ENCODE assay signal across 8 cellular contexts in the genomic region with DNA sequence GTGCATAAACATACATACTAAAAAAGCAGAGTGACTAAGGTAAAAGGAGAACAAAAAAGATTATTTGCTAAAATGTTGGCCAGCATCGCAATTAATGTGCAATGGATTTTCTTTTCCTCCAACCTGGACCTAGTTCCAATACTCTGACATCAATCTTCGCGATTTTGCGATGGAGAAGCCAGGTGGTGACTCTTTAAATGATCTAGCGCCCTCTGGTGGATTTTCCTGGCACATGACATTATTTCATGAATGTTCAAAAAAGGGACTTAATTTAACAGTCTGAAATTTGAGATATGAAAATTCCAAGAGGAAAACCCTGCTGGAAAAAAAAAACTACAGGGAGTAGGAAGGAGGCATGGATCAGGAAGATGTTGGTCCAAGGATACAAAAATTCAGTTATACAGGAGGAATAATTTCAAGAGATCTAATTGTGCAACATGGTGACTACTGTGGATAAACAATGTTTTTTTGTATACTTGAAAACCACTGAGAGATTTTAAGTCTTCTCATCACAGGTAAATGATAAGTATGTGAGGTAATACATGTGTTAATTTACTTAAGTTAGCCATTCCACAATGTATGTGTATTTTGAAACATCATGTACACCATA. TPM values are rescaled to one million over a fixed set of nuclear protein-coding genes. Genes with fewer than 3 reads are reported as not detected.
DNase-seq lines count a peak whose midpoint lies in the region; ATAC-seq and TF ChIP-seq lines count a peak whose summit lies in the region.

No MANE protein-coding gene starts in this region.

- no peak overlapping the region for H3K27ac ChIP-seq in neural cell (ENCODE audit: low read length)
- H3K27ac ChIP-seq in vagina: no peak overlapping the region

- no peak overlapping the region for H3K4me2 ChIP-seq in neural cell (ENCODE audit: low read length)

- H3K9ac ChIP-seq in neural cell (ENCODE audit: low read length): no peak overlapping the region

- H3K4me1 Mint-ChIP-seq in activated CD8-positive, alpha-beta T cell treated with anti-CD3 and anti-CD28 coated beads, Interleukin-2, amount 10 ng/mL, durations not matched to agents 7 days and 5 days (ENCODE audit: low read depth): peaks cover 3% of the 10 kb centered on the region

- H3K4me3 ChIP-seq in neural cell (ENCODE audit: low read length): no peak overlapping the region
- H3K4me3 ChIP-seq in vagina: no peak overlapping the region

- H3K36me3 ChIP-seq in neural cell (ENCODE audit: insufficient read depth, low read length) (no peaks in the 10 kb centered on the region), vagina (no peaks in the 10 kb centered on the region)

- TF ChIP-seq CTCF in neural cell (IDR thresholded peaks at IDR 0.05; ENCODE audit: poor library complexity, severe bottlenecking): peak; percentile 89
- peak; percentile 64 to 85 (median 67) for TF ChIP-seq CTCF in vagina (IDR thresholded peaks at IDR 0.05)

- POLR2A ChIA-PET in HEK293T (lab: Yijun Ruan, JAX): no interaction called here
- POLR2A ChIA-PET in activated CD8-positive, alpha-beta T cell treated with anti-CD3 and anti-CD28 coated beads, Interleukin-2, amount 10 ng/mL, durations not matched to agents 7 days and 5 days (lab: Charles Lee): no interaction called here

- no peaks in the 10 kb centered on the region for H4K20me1 ChIP-seq in neural cell (ENCODE audit: insufficient read depth)

- no peaks in the 10 kb centered on the region for H3F3A ChIP-seq in neural cell (ENCODE audit: insufficient read depth, low read length, poor library complexity, severe bottlenecking)

- TF ChIP-seq EP300 in neural cell (conservative IDR thresholded peaks at IDR 0.05; ENCODE audit: poor library complexity, severe bottlenecking): no peak

- peaks cover 39% of the 10 kb centered on the region for H3K27me3 Mint-ChIP-seq in activated CD8-positive, alpha-beta T cell treated with anti-CD3 and anti-CD28 coated beads, Interleukin-2, amount 10 ng/mL, durations not matched to agents 7 days and 5 days (ENCODE audit: low read depth)

- no peak for TF ChIP-seq POLR2A in vagina (IDR thresholded peaks at IDR 0.05)

- CTCF ChIA-PET in HEK293T (lab: Yijun Ruan, JAX): interaction anchor here (0.6 to 4.3 kb wide), 12 partner anchors 70 to 521 kb away, joined by 3 to 27 read pairs (median 4); no protein-coding TSS in a partner anchor
- CTCF ChIA-PET in activated CD8-positive, alpha-beta T cell treated with anti-CD3 and anti-CD28 coated beads, Interleukin-2, amount 10 ng/mL, durations not matched to agents 7 days and 5 days (lab: Charles Lee): interaction anchor here (0.6 to 7.8 kb wide), 15 partner anchors 12 to 476 kb away, joined by 3 to 81 read pairs (median 4); no protein-coding TSS in a partner anchor

- no peaks in the 10 kb centered on the region for H3K9me2 ChIP-seq in neural cell (ENCODE audit: insufficient read depth, low read length)

- no peak overlapping the region for H2AFZ ChIP-seq in neural cell (ENCODE audit: low read depth, low read length)

- H3K79me2 ChIP-seq in neural cell (replicated peaks; ENCODE audit: insufficient read depth, low read length): no peaks in the 10 kb centered on the region

- intact Hi-C loops in vagina (cut with DNase I): loop anchor here (2.0 to 5.0 kb wide), 2 partner anchors 251 to 475 kb away; no protein-coding TSS in a partner anchor

- peak; percentile 95 for TF ChIP-seq RAD21 in neural cell (conservative IDR thresholded peaks at IDR 0.05)

- DNase-seq in COLO668 (lab: John Stamatoyannopoulos, UW; ENCODE audit: unreplicated experiment): peak; percentile 70
- peak; percentile 59 for DNase-seq in HEK293T (ENCODE audit: extremely low spot score)
- peak; percentile 75 to 85 for DNase-seq in NCI-H526 (lab: John Stamatoyannopoulos, UW)
- peak; percentile 77 for DNase-seq in activated CD8-positive, alpha-beta T cell treated with anti-CD3 and anti-CD28 coated beads, Interleukin-2, amount 10 ng/mL, durations not matched to agents 7 days and 5 days
- DNase-seq in vagina (ENCODE audit: extremely low spot score in 2 of 2): no peak
- no peak for DNase-seq in SHP77 treated with DMSO at 0.1 percent for 48 hours (lab: John Stamatoyannopoulos, UW)

- H3K4me1 ChIP-seq in vagina: peaks cover 4% of the 10 kb centered on the region

- no peak overlapping the region for H3K27ac Mint-ChIP-seq in activated CD8-positive, alpha-beta T cell treated with anti-CD3 and anti-CD28 coated beads, Interleukin-2, amount 10 ng/mL, durations not matched to agents 7 days and 5 days

- no peaks in the 10 kb centered on the region for H3K36me3 Mint-ChIP-seq in activated CD8-positive, alpha-beta T cell treated with anti-CD3 and anti-CD28 coated beads, Interleukin-2, amount 10 ng/mL, durations not matched to agents 7 days and 5 days (ENCODE audit: low read depth)

- no peaks in the 10 kb centered on the region for H3K9me3 Mint-ChIP-seq in activated CD8-positive, alpha-beta T cell treated with anti-CD3 and anti-CD28 coated beads, Interleukin-2, amount 10 ng/mL, durations not matched to agents 7 days and 5 days (ENCODE audit: insufficient read depth)

- H3K9me3 ChIP-seq in neural cell (ENCODE audit: low read length) (peaks cover 4% of the 10 kb centered on the region), vagina (no peaks in the 10 kb centered on the region)

- H3K4me3 Mint-ChIP-seq in activated CD8-positive, alpha-beta T cell treated with anti-CD3 and anti-CD28 coated beads, Interleukin-2, amount 10 ng/mL, durations not matched to agents 7 days and 5 days: no peak overlapping the region

- peaks cover 15% of the 10 kb centered on the region for H3K27me3 ChIP-seq in neural cell (ENCODE audit: insufficient read depth, low read depth, low read length)
- no peaks in the 10 kb centered on the region for H3K27me3 ChIP-seq in vagina

- ATAC-seq in activated CD8-positive, alpha-beta T cell treated with anti-CD3 and anti-CD28 coated beads, Interleukin-2, amount 10 ng/mL, durations not matched to agents 7 days and 5 days: no peak
- ATAC-seq in esophagus mucosa: peak; percentile 45

TF ChIP-seq in HEK293T, 16 proteins besides CTCF, POLR2A, EP300 and RAD21:
- no peak for TF ChIP-seq TARDBP (IDR thresholded peaks at IDR 0.05)
- TF ChIP-seq, protein P1, sequence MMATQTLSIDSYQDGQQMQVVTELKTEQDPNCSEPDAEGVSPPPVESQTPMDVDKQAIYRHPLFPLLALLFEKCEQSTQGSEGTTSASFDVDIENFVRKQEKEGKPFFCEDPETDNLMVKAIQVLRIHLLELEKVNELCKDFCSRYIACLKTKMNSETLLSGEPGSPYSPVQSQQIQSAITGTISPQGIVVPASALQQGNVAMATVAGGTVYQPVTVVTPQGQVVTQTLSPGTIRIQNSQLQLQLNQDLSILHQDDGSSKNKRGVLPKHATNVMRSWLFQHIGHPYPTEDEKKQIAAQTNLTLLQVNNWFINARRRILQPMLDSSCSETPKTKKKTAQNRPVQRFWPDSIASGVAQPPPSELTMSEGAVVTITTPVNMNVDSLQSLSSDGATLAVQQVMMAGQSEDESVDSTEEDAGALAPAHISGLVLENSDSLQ (IDR thresholded peaks at IDR 0.05): peak; percentile 58; the same call in 1 of the 2 replicates
TF ChIP-seq in HEK293T: peak in this region for 1.

TF ChIP-seq in neural cell, 6 proteins besides CTCF, POLR2A, EP300 and RAD21:
- TF ChIP-seq, protein P2, sequence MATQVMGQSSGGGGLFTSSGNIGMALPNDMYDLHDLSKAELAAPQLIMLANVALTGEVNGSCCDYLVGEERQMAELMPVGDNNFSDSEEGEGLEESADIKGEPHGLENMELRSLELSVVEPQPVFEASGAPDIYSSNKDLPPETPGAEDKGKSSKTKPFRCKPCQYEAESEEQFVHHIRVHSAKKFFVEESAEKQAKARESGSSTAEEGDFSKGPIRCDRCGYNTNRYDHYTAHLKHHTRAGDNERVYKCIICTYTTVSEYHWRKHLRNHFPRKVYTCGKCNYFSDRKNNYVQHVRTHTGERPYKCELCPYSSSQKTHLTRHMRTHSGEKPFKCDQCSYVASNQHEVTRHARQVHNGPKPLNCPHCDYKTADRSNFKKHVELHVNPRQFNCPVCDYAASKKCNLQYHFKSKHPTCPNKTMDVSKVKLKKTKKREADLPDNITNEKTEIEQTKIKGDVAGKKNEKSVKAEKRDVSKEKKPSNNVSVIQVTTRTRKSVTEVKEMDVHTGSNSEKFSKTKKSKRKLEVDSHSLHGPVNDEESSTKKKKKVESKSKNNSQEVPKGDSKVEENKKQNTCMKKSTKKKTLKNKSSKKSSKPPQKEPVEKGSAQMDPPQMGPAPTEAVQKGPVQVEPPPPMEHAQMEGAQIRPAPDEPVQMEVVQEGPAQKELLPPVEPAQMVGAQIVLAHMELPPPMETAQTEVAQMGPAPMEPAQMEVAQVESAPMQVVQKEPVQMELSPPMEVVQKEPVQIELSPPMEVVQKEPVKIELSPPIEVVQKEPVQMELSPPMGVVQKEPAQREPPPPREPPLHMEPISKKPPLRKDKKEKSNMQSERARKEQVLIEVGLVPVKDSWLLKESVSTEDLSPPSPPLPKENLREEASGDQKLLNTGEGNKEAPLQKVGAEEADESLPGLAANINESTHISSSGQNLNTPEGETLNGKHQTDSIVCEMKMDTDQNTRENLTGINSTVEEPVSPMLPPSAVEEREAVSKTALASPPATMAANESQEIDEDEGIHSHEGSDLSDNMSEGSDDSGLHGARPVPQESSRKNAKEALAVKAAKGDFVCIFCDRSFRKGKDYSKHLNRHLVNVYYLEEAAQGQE (IDR thresholded peaks at IDR 0.05; ENCODE audit: borderline replicate concordance): no peak
- no peak for TF ChIP-seq TAF1 (IDR thresholded peaks at IDR 0.05; ENCODE audit: low read depth)
- TF ChIP-seq EZH2 (IDR thresholded peaks at IDR 0.05; ENCODE audit: borderline replicate concordance, insufficient read depth, low read length, poor library complexity, severe bottlenecking): no peak
- peak; percentile 99 for TF ChIP-seq SMC3 (conservative IDR thresholded peaks at IDR 0.05; ENCODE audit: poor library complexity)
- no peak for TF ChIP-seq POLR2AphosphoS5 (IDR thresholded peaks at IDR 0.05)
- no peak for TF ChIP-seq MXI1 (conservative IDR thresholded peaks at IDR 0.05; ENCODE audit: poor library complexity, severe bottlenecking)

RNA-seq across cellular contexts. Expression of a gene that starts 4.3 kb away (rescaled TPM):
- total RNA-seq in activated CD8-positive, alpha-beta T cell treated with anti-CD3 and anti-CD28 coated beads, Interleukin-2, amount 10 ng/mL, durations not matched to agents 7 days and 5 days: under 1 TPM; 0.16 TPM
- total RNA-seq in esophagus mucosa (5.4 TPM), vagina (94.3 TPM)
- 60.8 and 62.4 TPM in 2 replicates for polyA plus RNA-seq in neural cell
- polyA minus RNA-seq in neural cell: 133 and 171 TPM in 2 replicates

Comparison
In these comparisons a context has a peak if more than half of its experiments do, and no peak if none do; other contexts are left out.
1. DNase-seq: peak in COLO668 (single experiment), HEK293T (single experiment), NCI-H526 (2 of 2) and activated CD8-positive, alpha-beta T cell treated with anti-CD3 and anti-CD28 coated beads, Interleukin-2, amount 10 ng/mL, durations not matched to agents 7 days and 5 days (single experiment); none in vagina (0 of 2) and SHP77 treated with DMSO at 0.1 percent for 48 hours (single experiment).
2. RNA of a gene that starts 4.3 kb away (total RNA-seq): 94.3 TPM in vagina (single experiment); 5.4 TPM in esophagus mucosa (single experiment) and 0.16 TPM in activated CD8-positive, alpha-beta T cell treated with anti-CD3 and anti-CD28 coated beads, Interleukin-2, amount 10 ng/mL, durations not matched to agents 7 days and 5 days; every median in the first group is over 10 times any median in the second.